8 cellular contexts compared by ENCODE assay signal in genomic region chr4:68349361-68350360, GRCh38. TPM values are rescaled to one million over a fixed set of nuclear protein-coding genes. Genes with fewer than 3 reads are reported as not detected.
DNase-seq lines count a peak whose midpoint lies in the region; ATAC-seq and TF ChIP-seq lines count a peak whose summit lies in the region.

Gene YTHDC1, minus strand, starts transcription at chr4:68350090. Its CDS starts 337 bp downstream, at chr4:68349753.

- DNase-seq in NCI-H2081 (lab: John Stamatoyannopoulos, UW) (peak; percentile 92 to 93), T1000 (lab: John Stamatoyannopoulos, UW) (peak; percentile 86), astrocyte of the hippocampus (ENCODE audit: low read depth, low spot score) (peak; percentile 98), hepatocyte (ENCODE audit: low spot score) (peak; percentile 98), renal cortical epithelial cell (ENCODE audit: low read depth) (peak; percentile 90), cortex of kidney (lab: John Stamatoyannopoulos, UW) (no peak)

- H2AFZ ChIP-seq in hepatocyte: peak within 1 kb of the TSS; percentile 87

- peak within 1 kb of the TSS; percentile 99 for H3K27ac ChIP-seq in hepatocyte

- no peaks in the 10 kb centered on the region for H3K9me2 ChIP-seq in hepatocyte (replicated peaks; ENCODE audit: insufficient read depth)

- no peaks in the 10 kb centered on the region for H3K36me3 ChIP-seq in hepatocyte (replicated peaks; ENCODE audit: insufficient read depth, low read depth)

- 2% methylated on average over 72 of the region's 79 CpGs for WGBS in hepatocyte (ENCODE audit: low lambda C conversion rate, missing lambda C conversion rate)

- peak within 1 kb of the TSS; percentile 68 for H3K4me3 ChIP-seq in hepatocyte

- no peak for TF ChIP-seq CTCF in hepatocyte (IDR thresholded peaks at IDR 0.05; ENCODE audit: poor library complexity)

- peaks cover 44% of the 10 kb centered on the region for H4K20me1 ChIP-seq in hepatocyte (ENCODE audit: insufficient read depth, poor library complexity, severe bottlenecking)

- H3K4me2 ChIP-seq in hepatocyte: peak within 1 kb of the TSS; percentile 75

- peak; percentile 94 for ATAC-seq in GM18508 (IDR thresholded peaks at IDR 0.05; ENCODE audit: insufficient read depth, unreplicated experiment)
- peak; percentile 93 for ATAC-seq in HG03025 (IDR thresholded peaks at IDR 0.05; ENCODE audit: low FRiP score, unreplicated experiment)

- peaks cover 50% of the 10 kb centered on the region for H3K79me2 ChIP-seq in hepatocyte

- no peaks in the 10 kb centered on the region for H3K27me3 ChIP-seq in hepatocyte

- H3K4me1 ChIP-seq in hepatocyte (ENCODE audit: insufficient read depth): peaks cover 12% of the 10 kb centered on the region

- no peaks in the 10 kb centered on the region for H3K9me3 ChIP-seq in hepatocyte (ENCODE audit: low read depth)

RNA-seq across cellular contexts. Expression of gene YTHDC1, which starts in this region (rescaled TPM):
- total RNA-seq in hepatocyte (75.4 and 79.3 TPM in 2 replicates), renal cortical epithelial cell (33.2 and 85.3 TPM in 2 replicates)
- polyA plus RNA-seq in hepatocyte: 45.3 and 48.6 TPM in 2 replicates
